In the genomic region with DNA sequence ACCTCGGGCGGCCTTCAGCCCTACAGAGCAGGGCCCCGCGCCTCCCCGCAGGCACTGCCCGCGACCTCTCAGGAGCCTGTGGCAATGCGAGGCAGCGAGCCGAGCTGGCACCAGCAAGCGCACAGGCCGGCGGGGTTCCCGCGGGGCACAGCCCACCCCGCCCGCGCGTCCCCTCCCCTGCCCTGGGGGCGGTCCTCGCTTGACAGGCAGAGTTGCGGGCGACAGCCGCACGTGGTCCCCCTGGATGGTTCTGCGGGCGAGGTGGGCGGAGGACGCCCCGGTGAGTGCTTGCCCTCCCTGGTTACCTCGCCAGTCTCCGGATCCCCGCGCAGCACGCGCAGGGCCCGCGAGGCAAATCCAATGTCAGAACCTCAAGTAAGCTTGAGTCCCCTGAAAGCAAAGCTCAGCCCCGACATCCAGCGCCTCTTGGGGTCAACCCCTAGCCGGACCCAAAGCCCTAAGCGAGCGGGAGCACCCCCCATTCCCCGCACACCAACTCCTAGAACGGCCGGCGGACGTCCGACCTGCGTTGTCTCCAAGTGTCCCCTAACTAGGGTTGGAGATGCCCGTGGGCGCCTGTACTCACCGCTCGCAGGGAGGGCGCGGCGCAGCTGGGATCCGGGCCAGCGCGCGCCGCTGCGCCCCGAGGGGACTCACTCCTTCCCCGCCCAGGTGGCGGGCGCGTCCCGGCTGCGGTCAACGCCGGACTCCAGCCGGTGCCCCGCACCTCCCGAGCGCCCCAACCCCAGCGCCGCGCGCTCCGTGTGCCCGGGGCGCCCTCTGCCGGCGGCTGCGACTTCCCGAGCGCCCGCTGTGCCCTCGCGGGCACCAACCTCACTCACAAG, we compare ENCODE assay signal across 9 cellular contexts. TPM values are rescaled to one million over a fixed set of nuclear protein-coding genes. Genes with fewer than 3 reads are reported as not detected.
DNase-seq lines count a peak whose midpoint lies in the region; ATAC-seq and TF ChIP-seq lines count a peak whose summit lies in the region.
"Had no signal": no experiment of that assay in that cellular context is flagged by ENCODE, and none has a peak within 500 bp of the region (broad histone marks: within the 10 kb centered on the region; RNA-seq: fewer than 3 reads in every experiment).

TSS of gene DRD1 (minus strand) at position 123 of the 845 bp plus-strand sequence. CDS start 1,083 bp downstream, outside the sequence.

- no peak within 1 kb of the TSS for H2BK5ac ChIP-seq in mesenchymal stem cell (ENCODE audit: low read depth, low read length, poor library complexity, severe bottlenecking)

- H3K23ac ChIP-seq in mesenchymal stem cell (ENCODE audit: low read length in 2 of 2), result peak within 1 kb of the TSS in 1 of 2 experiments; percentile 60

- H2AFZ ChIP-seq in mesenchymal stem cell (ENCODE audit: low read depth, low read length), result peak within 1 kb of the TSS; percentile 56

- no peak within 1 kb of the TSS for H3K27ac Mint-ChIP-seq in activated CD4-positive, alpha-beta T cell treated with anti-CD3 and anti-CD28 coated beads, Interleukin-2, amount 10 ng/mL, durations not matched to agents 24 days and 14 days

- no peak within 1 kb of the TSS for H3K27ac ChIP-seq in DOHH2 (ENCODE audit: low read depth, low read length)
- no peak within 1 kb of the TSS for H3K27ac ChIP-seq in coronary artery
- H3K27ac ChIP-seq in mesenchymal stem cell (ENCODE audit: low read length, poor library complexity, severe bottlenecking), result no peak within 1 kb of the TSS

- no peaks in the 10 kb centered on the region for H3K79me2 ChIP-seq in DOHH2 (ENCODE audit: control insufficient read depth, low read length)

- H3K79me1 ChIP-seq in mesenchymal stem cell (replicated peaks; ENCODE audit: low read length, poor library complexity, severe bottlenecking), result no peaks in the 10 kb centered on the region

- no peak within 1 kb of the TSS for H3K18ac ChIP-seq in mesenchymal stem cell (ENCODE audit: low read depth in 1 of 2, low read length in 2 of 2)

- no peaks in the 10 kb centered on the region for H3K36me3 Mint-ChIP-seq in activated CD4-positive, alpha-beta T cell treated with anti-CD3 and anti-CD28 coated beads, Interleukin-2, amount 10 ng/mL, durations not matched to agents 24 days and 14 days (ENCODE audit: low read depth)

- H3K14ac ChIP-seq in mesenchymal stem cell (ENCODE audit: low read length in 2 of 2), result no peak within 1 kb of the TSS

- WGBS in mesenchymal stem cell, result 2% methylated on average over 84 of the region's 91 CpGs

- no peak within 1 kb of the TSS for H2BK15ac ChIP-seq in mesenchymal stem cell (ENCODE audit: low read depth, poor library complexity, severe bottlenecking)

- no peak within 1 kb of the TSS for H3K4ac ChIP-seq in mesenchymal stem cell (ENCODE audit: low read depth in 1 of 2, low read length in 2 of 2)

- peaks cover 12% of the 10 kb centered on the region for H3K27me3 ChIP-seq in DOHH2 (ENCODE audit: control insufficient read depth, low read length)
- H3K27me3 ChIP-seq in mesenchymal stem cell (ENCODE audit: control insufficient read depth in 1 of 2, insufficient read depth in 1 of 2, low read length in 2 of 2), result peaks cover 40 to 67% of the 10 kb centered on the region in 2 experiments

- H3K9me2 ChIP-seq in DOHH2 (replicated peaks; ENCODE audit: control insufficient read depth, low read length), result no peaks in the 10 kb centered on the region

- H3K27me3 Mint-ChIP-seq in activated CD4-positive, alpha-beta T cell treated with anti-CD3 and anti-CD28 coated beads, Interleukin-2, amount 10 ng/mL, durations not matched to agents 24 days and 14 days, result peaks cover 76% of the 10 kb centered on the region

- intact Hi-C loops in activated CD4-positive, alpha-beta T cell treated with anti-CD3 and anti-CD28 coated beads, Interleukin-2, amount 10 ng/mL, durations not matched to agents 24 days and 14 days (cut with micrococcal nuclease), result loop anchor here (2.0 kb wide), 1 partner anchor 493 kb away; no protein-coding TSS in a partner anchor

- no peak within 1 kb of the TSS for H2BK12ac ChIP-seq in mesenchymal stem cell (ENCODE audit: low read length in 2 of 2)

- ATAC-seq in HG03342 (IDR thresholded peaks at IDR 0.05; ENCODE audit: unreplicated experiment) (peak; percentile 65), HG03520 (IDR thresholded peaks at IDR 0.05; ENCODE audit: unreplicated experiment) (no peak), GM19023 (IDR thresholded peaks at IDR 0.05; ENCODE audit: unreplicated experiment) (no peak)

- peak within 1 kb of the TSS; percentile 68 for H3K4me3 Mint-ChIP-seq in activated CD4-positive, alpha-beta T cell treated with anti-CD3 and anti-CD28 coated beads, Interleukin-2, amount 10 ng/mL, durations not matched to agents 24 days and 14 days

- TF ChIP-seq CTCF in DOHH2 (IDR thresholded peaks at IDR 0.05; ENCODE audit: low read depth, low read length, poor library complexity, severe bottlenecking) (peak; percentile 25), coronary artery (IDR thresholded peaks at IDR 0.05) (peak; percentile 85)

- no peak within 1 kb of the TSS for H3K4me2 ChIP-seq in DOHH2 (ENCODE audit: low read length)
- H3K4me2 ChIP-seq in mesenchymal stem cell (ENCODE audit: low read length, poor library complexity, severe bottlenecking), result peak within 1 kb of the TSS; percentile 66

- no peaks in the 10 kb centered on the region for H4K20me1 ChIP-seq in DOHH2 (ENCODE audit: control insufficient read depth, insufficient read depth, low read depth, low read length)

- DNase-seq in activated CD4-positive, alpha-beta T cell treated with anti-CD3 and anti-CD28 coated beads, Interleukin-2, amount 10 ng/mL, durations not matched to agents 24 days and 14 days, result peak; percentile 86
- DNase-seq in coronary artery (ENCODE audit: low spot score) (no peak), mesenchymal stem cell (peak; percentile 12)
- DNase-seq in stimulated activated CD8-positive, alpha-beta memory T cell treated with anti-CD3 and anti-CD28 coated beads, Interleukin-7, amount 100 ng/mL, for 24 hours (ENCODE audit: low read depth), result peak; percentile 17

- H3K4me1 ChIP-seq in DOHH2 (ENCODE audit: control insufficient read depth, low read length) (no peaks in the 10 kb centered on the region), mesenchymal stem cell (ENCODE audit: control insufficient read depth, insufficient read depth, low read depth, low read length) (peaks cover 13% of the 10 kb centered on the region)

- no peak within 1 kb of the TSS for H3K4me3 ChIP-seq in DOHH2 (ENCODE audit: low read length)
- H3K4me3 ChIP-seq in coronary artery, result peak within 1 kb of the TSS; percentile 70
- H3K4me3 ChIP-seq in mesenchymal stem cell (ENCODE audit: insufficient read depth in 1 of 2, low read depth in 1 of 2, low read length in 2 of 2), result peak within 1 kb of the TSS; percentile 38 to 75

- H3K36me3 ChIP-seq in DOHH2 (ENCODE audit: control insufficient read depth, low read length) (no peaks in the 10 kb centered on the region), mesenchymal stem cell (ENCODE audit: control insufficient read depth in 1 of 2, insufficient read depth in 2 of 2, low read depth in 1 of 2, low read length in 2 of 2) (no peaks in the 10 kb centered on the region)

- H3K9me3 ChIP-seq in DOHH2 (ENCODE audit: control insufficient read depth, insufficient read depth, low read length), result no peaks in the 10 kb centered on the region
- no peaks in the 10 kb centered on the region for H3K9me3 ChIP-seq in mesenchymal stem cell (ENCODE audit: control insufficient read depth, low read length)

- no peak within 1 kb of the TSS for H2AK5ac ChIP-seq in mesenchymal stem cell (ENCODE audit: low read length, severe bottlenecking)

- peak within 1 kb of the TSS; percentile 61 for H3K9ac ChIP-seq in mesenchymal stem cell (ENCODE audit: low read length)

- H4K8ac ChIP-seq in mesenchymal stem cell (ENCODE audit: low read length), result no peak within 1 kb of the TSS

- no peak within 1 kb of the TSS for H2BK120ac ChIP-seq in mesenchymal stem cell (ENCODE audit: low read depth, low read length)

- peaks cover 5% of the 10 kb centered on the region for H3K4me1 Mint-ChIP-seq in activated CD4-positive, alpha-beta T cell treated with anti-CD3 and anti-CD28 coated beads, Interleukin-2, amount 10 ng/mL, durations not matched to agents 24 days and 14 days

- H3K9me3 Mint-ChIP-seq in activated CD4-positive, alpha-beta T cell treated with anti-CD3 and anti-CD28 coated beads, Interleukin-2, amount 10 ng/mL, durations not matched to agents 24 days and 14 days, result no peaks in the 10 kb centered on the region

- no peaks in the 10 kb centered on the region for H3F3A ChIP-seq in DOHH2 (ENCODE audit: control insufficient read depth, insufficient read depth)

- H4K91ac ChIP-seq in mesenchymal stem cell (ENCODE audit: low read length), result no peak within 1 kb of the TSS

RNA-seq across cellular contexts. Expression of gene DRD1, which starts in this region (rescaled TPM):
- 0.07 TPM in 1 of 2 replicates, not detected in the other for total RNA-seq in activated CD4-positive, alpha-beta T cell treated with anti-CD3 and anti-CD28 coated beads, Interleukin-2, amount 10 ng/mL, durations not matched to agents 24 days and 14 days
- not detected for polyA plus RNA-seq in mesenchymal stem cell (2013, experiment 1 of 2)
- polyA plus RNA-seq in mesenchymal stem cell (2013, experiment 2 of 2), result not detected
- total RNA-seq: T-helper 2 cell treated with Interferon-gamma antibody and Interleukin-4, amounts not matched to agents 100 ng/mL and 5 ng/mL, for 36 hours had no signal

Comparison
In these comparisons a context has a peak if more than half of its experiments do, and no peak if none do; other contexts are left out.
1. Peak in DNase-seq in activated CD4-positive, alpha-beta T cell treated with anti-CD3 and anti-CD28 coated beads, Interleukin-2, amount 10 ng/mL, durations not matched to agents 24 days and 14 days; RNA of the gene not detected or under 1 TPM.